Comparison of ENCODE assay signal across 21 cellular contexts in genomic region chr17:65533056-65533745, GRCh38. TPM values are rescaled to one million over a fixed set of nuclear protein-coding genes. Genes with fewer than 3 reads are reported as not detected.
DNase-seq lines count a peak whose midpoint lies in the region; ATAC-seq and TF ChIP-seq lines count a peak whose summit lies in the region.
"Had no signal": no experiment of that assay in that cellular context is flagged by ENCODE, and none has a peak within 500 bp of the region (broad histone marks: within the 10 kb centered on the region; RNA-seq: fewer than 3 reads in every experiment).

No MANE protein-coding gene starts in this region.

- H3K36me3 Mint-ChIP-seq in activated naive CD4-positive, alpha-beta T cell treated with anti-CD3 and anti-CD28 coated beads for 36 hours (ENCODE audit: low read depth), result peaks cover 11% of the 10 kb centered on the region
- peaks cover 30% of the 10 kb centered on the region for H3K36me3 Mint-ChIP-seq in T-helper 2 cell treated with Interferon-gamma antibody and Interleukin-4, amounts not matched to agents 5 μg/mL and 100 μg/mL, for 36 hours (ENCODE audit: low read depth)
- H3K36me3 Mint-ChIP-seq: natural killer cell treated with Interleukin-12 subunit alpha and Interleukin-12 subunit beta and Interleukin-15 and Interleukin-18, amount 100 ng/mL, for 72 hours had no signal

- ATAC-seq in RWPE2 (ENCODE audit: low read depth), result no peak
- ATAC-seq in left lung, result no peak
- no peak for ATAC-seq in HG03025 (IDR thresholded peaks at IDR 0.05; ENCODE audit: low FRiP score, unreplicated experiment)
- ATAC-seq: A549; activated naive CD4-positive, alpha-beta T cell treated with anti-CD3 and anti-CD28 coated beads, Interleukin-2, amount 50 U/mL, for 72 hours; stimulated activated naive B cell treated with anti-CD40 and anti-IgM and Interleukin-4, amounts not matched to agents 10 μg/mL and 1 μg/mL and 100 μg/mL, for 72 hours had no signal

- TF ChIP-seq CTCF in RWPE2 (IDR thresholded peaks at IDR 0.05; ENCODE audit: poor library complexity, severe bottlenecking) (no peak), left lung (IDR thresholded peaks at IDR 0.05) (no peak)

- H3K27me3 Mint-ChIP-seq in activated naive CD4-positive, alpha-beta T cell treated with anti-CD3 and anti-CD28 coated beads for 36 hours (ENCODE audit: low read depth), result no peaks in the 10 kb centered on the region
- H3K27me3 Mint-ChIP-seq in T-helper 2 cell treated with Interferon-gamma antibody and Interleukin-4, amounts not matched to agents 5 μg/mL and 100 μg/mL, for 36 hours (ENCODE audit: low read depth), result peaks cover 3% of the 10 kb centered on the region
- H3K27me3 Mint-ChIP-seq: B cell; natural killer cell treated with Interleukin-12 subunit alpha and Interleukin-12 subunit beta and Interleukin-15 and Interleukin-18, amount 100 ng/mL, for 72 hours; stimulated activated naive B cell treated with anti-CD40 and anti-IgM and Interleukin-4, amounts not matched to agents 10 μg/mL and 1 μg/mL and 100 μg/mL, for 72 hours had no signal

- H3K9me3 Mint-ChIP-seq in activated naive CD4-positive, alpha-beta T cell treated with anti-CD3 and anti-CD28 coated beads for 36 hours, result no peaks in the 10 kb centered on the region
- H3K9me3 Mint-ChIP-seq in T-helper 2 cell treated with Interferon-gamma antibody and Interleukin-4, amounts not matched to agents 5 μg/mL and 100 μg/mL, for 36 hours, result no peaks in the 10 kb centered on the region
- H3K9me3 Mint-ChIP-seq: activated naive CD4-positive, alpha-beta T cell treated with anti-CD3 and anti-CD28 coated beads, Interleukin-2, amount 50 U/mL, for 72 hours; natural killer cell treated with Interleukin-12 subunit alpha and Interleukin-12 subunit beta and Interleukin-15 and Interleukin-18, amount 100 ng/mL, for 72 hours; stimulated activated naive B cell treated with anti-CD40 and anti-IgM and Interleukin-4, amounts not matched to agents 10 μg/mL and 1 μg/mL and 100 μg/mL, for 72 hours had no signal

- no peak overlapping the region for H3K27ac Mint-ChIP-seq in activated naive CD4-positive, alpha-beta T cell treated with anti-CD3 and anti-CD28 coated beads for 36 hours
- no peak overlapping the region for H3K27ac Mint-ChIP-seq in T-helper 2 cell treated with Interferon-gamma antibody and Interleukin-4, amounts not matched to agents 5 μg/mL and 100 μg/mL, for 36 hours
- H3K27ac Mint-ChIP-seq: activated naive CD4-positive, alpha-beta T cell treated with anti-CD3 and anti-CD28 coated beads, Interleukin-2, amount 50 U/mL, for 72 hours; B cell; natural killer cell treated with Interleukin-12 subunit alpha and Interleukin-12 subunit beta and Interleukin-15 and Interleukin-18, amount 100 ng/mL, for 72 hours; stimulated activated naive B cell treated with anti-CD40 and anti-IgM and Interleukin-4, amounts not matched to agents 10 μg/mL and 1 μg/mL and 100 μg/mL, for 72 hours had no signal

- intact Hi-C loops in left lung (cut with DNase I), result no loop called here
- intact Hi-C loops in activated naive CD4-positive, alpha-beta T cell treated with anti-CD3 and anti-CD28 coated beads for 36 hours (cut with micrococcal nuclease), result no loop called here

- H3K36me3 ChIP-seq in RWPE2 (ENCODE audit: low read depth), result no peaks in the 10 kb centered on the region
- H3K36me3 ChIP-seq in left lung, result peaks cover 0 to 62% of the 10 kb centered on the region in 2 donors
- H3K36me3 ChIP-seq in subcutaneous abdominal adipose tissue (ENCODE audit: control insufficient read depth in 5 of 5, insufficient read depth in 5 of 5, low read length in 5 of 5), result peaks cover 10 to 68% (median 53%) of the 10 kb centered on the region in 5 donors

- H3K9me3 ChIP-seq in RWPE2 (ENCODE audit: severe bottlenecking), result no peaks in the 10 kb centered on the region
- no peaks in the 10 kb centered on the region for H3K9me3 ChIP-seq in left lung
- no peaks in the 10 kb centered on the region for H3K9me3 ChIP-seq in subcutaneous abdominal adipose tissue (ENCODE audit: control insufficient read depth in 5 of 5, low read length in 5 of 5)
- H3K9me3 ChIP-seq: A549, prostate gland, thoracic aorta had no signal

- no peaks in the 10 kb centered on the region for H3K27me3 ChIP-seq in RWPE2 (ENCODE audit: insufficient read depth, poor library complexity, severe bottlenecking)
- H3K27me3 ChIP-seq in left lung, result no peaks in the 10 kb centered on the region
- H3K27me3 ChIP-seq in subcutaneous abdominal adipose tissue (ENCODE audit: control insufficient read depth in 5 of 5, insufficient read depth in 4 of 5, low read length in 5 of 5), result no peaks in the 10 kb centered on the region

- H3K27ac ChIP-seq in RWPE2 (ENCODE audit: poor library complexity, severe bottlenecking), result no peak overlapping the region
- H3K27ac ChIP-seq in left lung, result peak overlapping the region; percentile 50 to 72
- H3K27ac ChIP-seq in subcutaneous abdominal adipose tissue (ENCODE audit: low read depth, low read length), result peak overlapping the region; percentile 91
- H3K27ac ChIP-seq: A549 had no signal

- no peaks in the 10 kb centered on the region for H3K4me1 ChIP-seq in RWPE2 (ENCODE audit: insufficient read depth, poor library complexity, severe bottlenecking)
- H3K4me1 ChIP-seq in left lung, result peaks cover 14 to 45% of the 10 kb centered on the region in 2 donors
- H3K4me1 ChIP-seq in subcutaneous abdominal adipose tissue (ENCODE audit: control insufficient read depth in 5 of 5, insufficient read depth in 5 of 5, low read length in 5 of 5), result peaks cover 9 to 32% (median 29%) of the 10 kb centered on the region in 5 donors
- H3K4me1 ChIP-seq: prostate gland had no signal

- no peak overlapping the region for H3K4me3 Mint-ChIP-seq in activated naive CD4-positive, alpha-beta T cell treated with anti-CD3 and anti-CD28 coated beads for 36 hours
- H3K4me3 Mint-ChIP-seq in T-helper 2 cell treated with Interferon-gamma antibody and Interleukin-4, amounts not matched to agents 5 μg/mL and 100 μg/mL, for 36 hours, result no peak overlapping the region
- H3K4me3 Mint-ChIP-seq: B cell; natural killer cell treated with Interleukin-12 subunit alpha and Interleukin-12 subunit beta and Interleukin-15 and Interleukin-18, amount 100 ng/mL, for 72 hours; stimulated activated naive B cell treated with anti-CD40 and anti-IgM and Interleukin-4, amounts not matched to agents 10 μg/mL and 1 μg/mL and 100 μg/mL, for 72 hours had no signal

- peaks cover 18% of the 10 kb centered on the region for H3K4me1 Mint-ChIP-seq in activated naive CD4-positive, alpha-beta T cell treated with anti-CD3 and anti-CD28 coated beads for 36 hours (ENCODE audit: low read depth)
- H3K4me1 Mint-ChIP-seq in T-helper 2 cell treated with Interferon-gamma antibody and Interleukin-4, amounts not matched to agents 5 μg/mL and 100 μg/mL, for 36 hours (ENCODE audit: low read depth), result peaks cover 7% of the 10 kb centered on the region
- H3K4me1 Mint-ChIP-seq: B cell; stimulated activated naive B cell treated with anti-CD40 and anti-IgM and Interleukin-4, amounts not matched to agents 10 μg/mL and 1 μg/mL and 100 μg/mL, for 72 hours had no signal

- H3K4me3 ChIP-seq in RWPE2 (ENCODE audit: severe bottlenecking) (no peak overlapping the region), left lung (no peak overlapping the region), subcutaneous abdominal adipose tissue (ENCODE audit: low read depth in 1 of 5, low read length in 5 of 5) (no peak overlapping the region)
- H3K4me3 ChIP-seq: A549, prostate gland, thoracic aorta had no signal

- H3K9ac ChIP-seq in subcutaneous abdominal adipose tissue (ENCODE audit: low read length in 5 of 5), result no peak overlapping the region

- CTCF ChIA-PET in activated naive CD4-positive, alpha-beta T cell treated with anti-CD3 and anti-CD28 coated beads for 36 hours (lab: Charles Lee), result no interaction called here

- peak; percentile 39 for DNase-seq in activated effector memory CD4-positive, alpha-beta T cell treated with anti-CD3 and anti-CD28 coated beads, Interleukin-2, amount 50 U/mL, for 16 hours
- DNase-seq in activated effector memory CD4-positive, alpha-beta T cell treated with Interleukin-2 at 50 U/mL for 16 hours, result no peak
- DNase-seq in RWPE2 (ENCODE audit: low spot score) (peak; percentile 31), left lung (no peak)
- DNase-seq in activated naive CD4-positive, alpha-beta T cell treated with anti-CD3 and anti-CD28 coated beads for 36 hours, result no peak
- no peak for DNase-seq in T-helper 2 cell treated with Interferon-gamma antibody and Interleukin-4, amounts not matched to agents 5 μg/mL and 100 μg/mL, for 36 hours (ENCODE audit: low spot score)
- DNase-seq: Kasumi-1; kidney glomerular epithelial cell; NCI-H187; NCI-H226; NCI-H748 treated with DMSO at 0.1 percent for 48 hours; stimulated activated CD4-positive, alpha-beta T cell treated with anti-CD3 and anti-CD28 coated beads, Interleukin-2, amount 100 ng/mL, for 24 hours; stimulated activated naive B cell treated with anti-CD40 and anti-IgM and Interleukin-4, amounts not matched to agents 10 μg/mL and 1 μg/mL and 100 μg/mL, for 72 hours had no signal

RNA-seq across cellular contexts. Expression of gene AXIN2, which starts 28.2 kb away (rescaled TPM):
- 10 to 100 TPM; 25.0 to 41.6 TPM for total RNA-seq in left lung
- 1 to 10 TPM; 2.3 to 2.5 TPM for total RNA-seq in activated naive CD4-positive, alpha-beta T cell treated with anti-CD3 and anti-CD28 coated beads for 36 hours

Comparison
In these comparisons a context has a peak if more than half of its experiments do, and no peak if none do; other contexts are left out.
1. DNase-seq: peak in activated effector memory CD4-positive, alpha-beta T cell treated with anti-CD3 and anti-CD28 coated beads, Interleukin-2, amount 50 U/mL, for 16 hours (single experiment) and RWPE2 (single experiment); none in activated effector memory CD4-positive, alpha-beta T cell treated with Interleukin-2 at 50 U/mL for 16 hours (single experiment), left lung (0 of 2), activated naive CD4-positive, alpha-beta T cell treated with anti-CD3 and anti-CD28 coated beads for 36 hours (single experiment) and T-helper 2 cell treated with Interferon-gamma antibody and Interleukin-4, amounts not matched to agents 5 μg/mL and 100 μg/mL, for 36 hours (single experiment).
2. RNA of gene AXIN2, which starts 28.2 kb away (total RNA-seq): 25.0 to 41.6 TPM in left lung; 2.3 to 2.5 TPM in activated naive CD4-positive, alpha-beta T cell treated with anti-CD3 and anti-CD28 coated beads for 36 hours; every median in the first group is over 4 times any median in the second.